Comparison of ENCODE assay signal across 1 cellular context in genomic region chr9:104093647-104094533, GRCh38.
A peak's percentile ranks its signal among the peaks of the same experiment; 100 is the strongest.
TF ChIP-seq lines count a peak whose summit lies in the region.

TSS of gene SMC2 (plus strand) at chr9:104094309. CDS start at chr9:104095385, 1,076 bp downstream.

TF ChIP-seq in HepG2, 621 proteins besides CTCF, POLR2A, EP300 and RAD21 (continued from another document and continues in another):
- TF ChIP-seq, protein P1, sequence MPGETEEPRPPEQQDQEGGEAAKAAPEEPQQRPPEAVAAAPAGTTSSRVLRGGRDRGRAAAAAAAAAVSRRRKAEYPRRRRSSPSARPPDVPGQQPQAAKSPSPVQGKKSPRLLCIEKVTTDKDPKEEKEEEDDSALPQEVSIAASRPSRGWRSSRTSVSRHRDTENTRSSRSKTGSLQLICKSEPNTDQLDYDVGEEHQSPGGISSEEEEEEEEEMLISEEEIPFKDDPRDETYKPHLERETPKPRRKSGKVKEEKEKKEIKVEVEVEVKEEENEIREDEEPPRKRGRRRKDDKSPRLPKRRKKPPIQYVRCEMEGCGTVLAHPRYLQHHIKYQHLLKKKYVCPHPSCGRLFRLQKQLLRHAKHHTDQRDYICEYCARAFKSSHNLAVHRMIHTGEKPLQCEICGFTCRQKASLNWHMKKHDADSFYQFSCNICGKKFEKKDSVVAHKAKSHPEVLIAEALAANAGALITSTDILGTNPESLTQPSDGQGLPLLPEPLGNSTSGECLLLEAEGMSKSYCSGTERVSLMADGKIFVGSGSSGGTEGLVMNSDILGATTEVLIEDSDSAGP (CRISPR knock-in tag; IDR thresholded peaks at IDR 0.05; ENCODE audit: borderline replicate concordance): peak; percentile 82
- TF ChIP-seq BRCA1 (CRISPR knock-in tag; IDR thresholded peaks at IDR 0.05) (no peak), ZNF709 (CRISPR knock-in tag; IDR thresholded peaks at IDR 0.05) (peak; percentile 75; the same call in 1 of the 2 replicates), ZKSCAN1 (IDR thresholded peaks at IDR 0.05; ENCODE audit: low read length) (no peak), ZNF17 (CRISPR knock-in tag; IDR thresholded peaks at IDR 0.05) (no peak), ATF7 (IDR thresholded peaks at IDR 0.05) (no peak), ATF7 (CRISPR knock-in tag; IDR thresholded peaks at IDR 0.05) (no peak), ZFAT (CRISPR knock-in tag; conservative IDR thresholded peaks at IDR 0.05) (no peak), ZNF205 (CRISPR knock-in tag; IDR thresholded peaks at IDR 0.05) (0 out of 2 replicates have a peak, but pooled peaks have one; percentile 12), SNAI1 (CRISPR knock-in tag; IDR thresholded peaks at IDR 0.05; ENCODE audit: borderline replicate concordance) (peak; percentile 65; the same call in 1 of the 2 replicates), GTF2F1 (IDR thresholded peaks at IDR 0.05; ENCODE audit: low read length) (no peak), ZNF121 (CRISPR knock-in tag; IDR thresholded peaks at IDR 0.05) (no peak), ZNF580 (CRISPR knock-in tag; IDR thresholded peaks at IDR 0.05; ENCODE audit: borderline replicate concordance, low read depth) (no peak; the same call in 1 of the 2 replicates), HOXA7 (CRISPR knock-in tag; IDR thresholded peaks at IDR 0.05) (no peak), ZNF484 (CRISPR knock-in tag; IDR thresholded peaks at IDR 0.05; ENCODE audit: borderline replicate concordance, low read depth) (no peak), HOXA3 (CRISPR knock-in tag; IDR thresholded peaks at IDR 0.05) (peak; percentile 39; the same call in 1 of the 2 replicates), MLX (CRISPR knock-in tag; IDR thresholded peaks at IDR 0.05) (no peak), SOX6 (IDR thresholded peaks at IDR 0.05) (no peak), SOX6 (CRISPR knock-in tag; IDR thresholded peaks at IDR 0.05) (peak; percentile 54; the same call in 1 of the 2 replicates), STAG1 (CRISPR knock-in tag; IDR thresholded peaks at IDR 0.05) (0 out of 2 replicates have a peak, but pooled peaks have one; percentile 11), ASH2L (IDR thresholded peaks at IDR 0.05; ENCODE audit: insufficient read length, low read depth, low read length) (peak; percentile 94), ZNF160 (CRISPR knock-in tag; IDR thresholded peaks at IDR 0.05) (0 out of 2 replicates have a peak, but pooled peaks have one; percentile 45), ZNF335 (CRISPR knock-in tag; IDR thresholded peaks at IDR 0.05) (peak; percentile 99), ELF1 (CRISPR knock-in tag; IDR thresholded peaks at IDR 0.05) (peak; percentile 68), KLF6 (CRISPR knock-in tag; IDR thresholded peaks at IDR 0.05) (0 out of 2 replicates have a peak, but pooled peaks have one; percentile 52), SRSF1 (optimal IDR thresholded peaks at IDR 0.05; ENCODE audit: low read depth, low read length) (no peak), ARNT2 (CRISPR knock-in tag; IDR thresholded peaks at IDR 0.05; ENCODE audit: low read depth) (peak; percentile 55; the same call in 1 of the 2 replicates), KLF9 (CRISPR knock-in tag; IDR thresholded peaks at IDR 0.05; ENCODE audit: low read depth) (no peak), ZNF788 (CRISPR knock-in tag; IDR thresholded peaks at IDR 0.05; ENCODE audit: borderline replicate concordance) (no peak; the same call in 1 of the 2 replicates), CREBL2 (CRISPR knock-in tag; IDR thresholded peaks at IDR 0.05; ENCODE audit: borderline replicate concordance) (no peak), DMAP1 (CRISPR knock-in tag; IDR thresholded peaks at IDR 0.05) (peak; percentile 90), REPIN1 (CRISPR knock-in tag; IDR thresholded peaks at IDR 0.05; ENCODE audit: borderline replicate concordance, low read depth) (peak; percentile 25), NPAS2 (CRISPR knock-in tag; IDR thresholded peaks at IDR 0.05; ENCODE audit: borderline replicate concordance) (no peak), THAP11 (CRISPR knock-in tag; IDR thresholded peaks at IDR 0.05) (peak; percentile 63; the same call in 1 of the 2 replicates), ZNF816 (CRISPR knock-in tag; IDR thresholded peaks at IDR 0.05; ENCODE audit: borderline replicate concordance) (0 out of 2 replicates have a peak, but pooled peaks have one; percentile 45), HNF4G (IDR thresholded peaks at IDR 0.05; ENCODE audit: borderline replicate concordance, low read depth, low read length) (no peak), HNF4G (CRISPR knock-in tag; IDR thresholded peaks at IDR 0.05; ENCODE audit: borderline replicate concordance, low read depth) (no peak), ZBTB3 (CRISPR knock-in tag; IDR thresholded peaks at IDR 0.05; ENCODE audit: borderline replicate concordance, low read depth) (no peak), ZSCAN29 (CRISPR knock-in tag; conservative IDR thresholded peaks at IDR 0.05) (no peak), MEIS2 (CRISPR knock-in tag; IDR thresholded peaks at IDR 0.05) (peak; percentile 61), SNAPC2 (CRISPR knock-in tag; IDR thresholded peaks at IDR 0.05) (no peak), RNF2 (conservative IDR thresholded peaks at IDR 0.05; ENCODE audit: low read depth) (no peak), DNMT3B (CRISPR knock-in tag; conservative IDR thresholded peaks at IDR 0.05) (0 out of 2 replicates have a peak, but pooled peaks have one; percentile 65), ARNTL (CRISPR knock-in tag; IDR thresholded peaks at IDR 0.05) (no peak), KMT2A (CRISPR knock-in tag; IDR thresholded peaks at IDR 0.05) (peak; percentile 70; the same call in 1 of the 2 replicates), ARHGAP35 (CRISPR knock-in tag; IDR thresholded peaks at IDR 0.05; ENCODE audit: borderline replicate concordance) (no peak; the same call in 1 of the 2 replicates), ZNF614 (CRISPR knock-in tag; IDR thresholded peaks at IDR 0.05; ENCODE audit: borderline replicate concordance) (peak; percentile 68; the same call in 1 of the 2 replicates), ZSCAN30 (CRISPR knock-in tag; IDR thresholded peaks at IDR 0.05) (peak; percentile 36; the same call in 1 of the 2 replicates)
- TF ChIP-seq, protein P2, sequence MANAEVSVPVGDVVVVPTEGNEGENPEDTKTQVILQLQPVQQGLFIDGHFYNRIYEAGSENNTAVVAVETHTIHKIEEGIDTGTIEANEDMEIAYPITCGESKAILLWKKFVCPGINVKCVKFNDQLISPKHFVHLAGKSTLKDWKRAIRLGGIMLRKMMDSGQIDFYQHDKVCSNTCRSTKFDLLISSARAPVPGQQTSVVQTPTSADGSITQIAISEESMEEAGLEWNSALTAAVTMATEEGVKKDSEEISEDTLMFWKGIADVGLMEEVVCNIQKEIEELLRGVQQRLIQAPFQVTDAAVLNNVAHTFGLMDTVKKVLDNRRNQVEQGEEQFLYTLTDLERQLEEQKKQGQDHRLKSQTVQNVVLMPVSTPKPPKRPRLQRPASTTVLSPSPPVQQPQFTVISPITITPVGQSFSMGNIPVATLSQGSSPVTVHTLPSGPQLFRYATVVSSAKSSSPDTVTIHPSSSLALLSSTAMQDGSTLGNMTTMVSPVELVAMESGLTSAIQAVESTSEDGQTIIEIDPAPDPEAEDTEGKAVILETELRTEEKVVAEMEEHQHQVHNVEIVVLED (CRISPR knock-in tag; IDR thresholded peaks at IDR 0.05; ENCODE audit: borderline replicate concordance): peak; percentile 58; the same call in 1 of the 2 replicates
- TF ChIP-seq, protein P3, sequence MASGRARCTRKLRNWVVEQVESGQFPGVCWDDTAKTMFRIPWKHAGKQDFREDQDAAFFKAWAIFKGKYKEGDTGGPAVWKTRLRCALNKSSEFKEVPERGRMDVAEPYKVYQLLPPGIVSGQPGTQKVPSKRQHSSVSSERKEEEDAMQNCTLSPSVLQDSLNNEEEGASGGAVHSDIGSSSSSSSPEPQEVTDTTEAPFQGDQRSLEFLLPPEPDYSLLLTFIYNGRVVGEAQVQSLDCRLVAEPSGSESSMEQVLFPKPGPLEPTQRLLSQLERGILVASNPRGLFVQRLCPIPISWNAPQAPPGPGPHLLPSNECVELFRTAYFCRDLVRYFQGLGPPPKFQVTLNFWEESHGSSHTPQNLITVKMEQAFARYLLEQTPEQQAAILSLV (CRISPR knock-in tag; IDR thresholded peaks at IDR 0.05; ENCODE audit: borderline replicate concordance): peak; percentile 30
- TF ChIP-seq, protein P4, sequence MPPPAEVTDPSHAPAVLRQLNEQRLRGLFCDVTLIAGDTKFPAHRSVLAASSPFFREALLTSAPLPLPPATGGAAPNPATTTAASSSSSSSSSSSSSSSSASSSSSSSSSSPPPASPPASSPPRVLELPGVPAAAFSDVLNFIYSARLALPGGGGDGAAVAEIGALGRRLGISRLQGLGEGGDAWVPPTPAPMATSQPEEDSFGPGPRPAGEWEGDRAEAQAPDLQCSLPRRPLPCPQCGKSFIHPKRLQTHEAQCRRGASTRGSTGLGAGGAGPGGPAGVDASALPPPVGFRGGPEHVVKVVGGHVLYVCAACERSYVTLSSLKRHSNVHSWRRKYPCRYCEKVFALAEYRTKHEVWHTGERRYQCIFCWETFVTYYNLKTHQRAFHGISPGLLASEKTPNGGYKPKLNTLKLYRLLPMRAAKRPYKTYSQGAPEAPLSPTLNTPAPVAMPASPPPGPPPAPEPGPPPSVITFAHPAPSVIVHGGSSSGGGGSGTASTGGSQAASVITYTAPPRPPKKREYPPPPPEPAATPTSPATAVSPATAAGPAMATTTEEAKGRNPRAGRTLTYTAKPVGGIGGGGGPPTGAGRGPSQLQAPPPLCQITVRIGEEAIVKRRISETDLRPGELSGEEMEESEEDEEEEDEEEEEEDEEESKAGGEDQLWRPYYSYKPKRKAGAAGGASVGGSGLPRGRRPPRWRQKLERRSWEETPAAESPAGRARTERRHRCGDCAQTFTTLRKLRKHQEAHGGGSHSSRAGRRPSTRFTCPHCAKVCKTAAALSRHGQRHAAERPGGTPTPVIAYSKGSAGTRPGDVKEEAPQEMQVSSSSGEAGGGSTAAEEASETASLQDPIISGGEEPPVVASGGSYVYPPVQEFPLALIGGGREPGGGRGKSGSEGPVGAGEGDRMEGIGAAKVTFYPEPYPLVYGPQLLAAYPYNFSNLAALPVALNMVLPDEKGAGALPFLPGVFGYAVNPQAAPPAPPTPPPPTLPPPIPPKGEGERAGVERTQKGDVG (CRISPR knock-in tag; IDR thresholded peaks at IDR 0.05; ENCODE audit: borderline replicate concordance): no peak
- TF ChIP-seq, protein P5, sequence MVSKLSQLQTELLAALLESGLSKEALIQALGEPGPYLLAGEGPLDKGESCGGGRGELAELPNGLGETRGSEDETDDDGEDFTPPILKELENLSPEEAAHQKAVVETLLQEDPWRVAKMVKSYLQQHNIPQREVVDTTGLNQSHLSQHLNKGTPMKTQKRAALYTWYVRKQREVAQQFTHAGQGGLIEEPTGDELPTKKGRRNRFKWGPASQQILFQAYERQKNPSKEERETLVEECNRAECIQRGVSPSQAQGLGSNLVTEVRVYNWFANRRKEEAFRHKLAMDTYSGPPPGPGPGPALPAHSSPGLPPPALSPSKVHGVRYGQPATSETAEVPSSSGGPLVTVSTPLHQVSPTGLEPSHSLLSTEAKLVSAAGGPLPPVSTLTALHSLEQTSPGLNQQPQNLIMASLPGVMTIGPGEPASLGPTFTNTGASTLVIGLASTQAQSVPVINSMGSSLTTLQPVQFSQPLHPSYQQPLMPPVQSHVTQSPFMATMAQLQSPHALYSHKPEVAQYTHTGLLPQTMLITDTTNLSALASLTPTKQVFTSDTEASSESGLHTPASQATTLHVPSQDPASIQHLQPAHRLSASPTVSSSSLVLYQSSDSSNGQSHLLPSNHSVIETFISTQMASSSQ (IDR thresholded peaks at IDR 0.05; ENCODE audit: low read depth): no peak
- TF ChIP-seq, protein P5 (CRISPR knock-in tag; IDR thresholded peaks at IDR 0.05; ENCODE audit: borderline replicate concordance): peak; percentile 8; the same call in 1 of the 2 replicates
- TF ChIP-seq, protein P6, sequence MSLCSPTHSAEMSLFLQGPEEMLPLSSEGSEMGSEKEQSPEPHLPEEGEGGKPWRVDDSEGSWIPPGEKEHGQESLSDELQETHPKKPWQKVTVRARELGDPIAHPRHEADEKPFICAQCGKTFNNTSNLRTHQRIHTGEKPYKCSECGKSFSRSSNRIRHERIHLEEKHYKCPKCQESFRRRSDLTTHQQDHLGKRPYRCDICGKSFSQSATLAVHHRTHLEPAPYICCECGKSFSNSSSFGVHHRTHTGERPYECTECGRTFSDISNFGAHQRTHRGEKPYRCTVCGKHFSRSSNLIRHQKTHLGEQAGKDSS (CRISPR knock-in tag; IDR thresholded peaks at IDR 0.05; ENCODE audit: borderline replicate concordance, low read depth): no peak
